In genomic region chr2:152106464-152106863, GRCh38 we compare ENCODE assay signal across 31 cellular contexts.
"Had no signal": no experiment of that assay in that cellular context is flagged by ENCODE, and none has a peak within 500 bp of the region (broad histone marks: within the 10 kb centered on the region; RNA-seq: fewer than 3 reads in every experiment).

No MANE protein-coding gene starts in this region.

- H3K4me1 Mint-ChIP-seq: activated CD4-positive, alpha-beta T cell treated with anti-CD3 and anti-CD28 coated beads, Interleukin-2, amount 10 ng/mL, durations not matched to agents 24 days and 14 days; activated naive CD8-positive, alpha-beta T cell treated with anti-CD3 and anti-CD28 coated beads, Interleukin-2, amount 50 U/mL, for 24 hours had no signal

- H3K36me3 ChIP-seq: ascending aorta, cardiac muscle cell, MG63 had no signal

- H3K4me3 ChIP-seq: ascending aorta, body of pancreas, cardiac muscle cell, MG63 had no signal

- H3K4me3 Mint-ChIP-seq: activated CD4-positive, alpha-beta memory T cell treated with anti-CD3 and anti-CD28 coated beads for 36 hours; activated CD4-positive, alpha-beta T cell treated with anti-CD3 and anti-CD28 coated beads, Interleukin-2, amount 10 ng/mL, durations not matched to agents 24 days and 14 days; activated naive CD8-positive, alpha-beta T cell treated with anti-CD3 and anti-CD28 coated beads, Interleukin-2, amount 50 U/mL, for 24 hours; activated T-cell treated with anti-CD3 and anti-CD28 coated beads, Interleukin-2, amount 50 U/mL, for 4 hours; T-helper 17 cell; WTC11 had no signal

- H3K27ac ChIP-seq: ascending aorta, body of pancreas, cardiac muscle cell had no signal

- H3K9me3 Mint-ChIP-seq: activated CD4-positive, alpha-beta memory T cell treated with anti-CD3 and anti-CD28 coated beads for 36 hours; activated CD4-positive, alpha-beta T cell treated with anti-CD3 and anti-CD28 coated beads, Interleukin-2, amount 10 ng/mL, durations not matched to agents 24 days and 14 days; activated naive CD4-positive, alpha-beta T cell treated with anti-CD3 and anti-CD28 coated beads, Interleukin-2, amount 50 U/mL, for 72 hours; activated naive CD8-positive, alpha-beta T cell treated with anti-CD3 and anti-CD28 coated beads, Interleukin-2, amount 50 U/mL, for 24 hours; activated T-cell treated with anti-CD3 and anti-CD28 coated beads, Interleukin-2, amount 50 U/mL, for 4 hours; WTC11 had no signal

- ATAC-seq: activated naive CD4-positive, alpha-beta T cell treated with anti-CD3 and anti-CD28 coated beads, Interleukin-2, amount 50 U/mL, for 72 hours; activated naive CD8-positive, alpha-beta T cell treated with anti-CD3 and anti-CD28 coated beads, Interleukin-2, amount 50 U/mL, for 24 hours; activated T-cell treated with anti-CD3 and anti-CD28 coated beads, Interleukin-2, amount 50 U/mL, for 4 hours; body of pancreas; T-helper 17 cell; WTC11 had no signal

- H3K9me3 ChIP-seq: ascending aorta, body of pancreas, MG63 had no signal

- H3K36me3 Mint-ChIP-seq: activated CD4-positive, alpha-beta memory T cell treated with anti-CD3 and anti-CD28 coated beads for 36 hours; activated naive CD4-positive, alpha-beta T cell treated with anti-CD3 and anti-CD28 coated beads, Interleukin-2, amount 50 U/mL, for 72 hours; WTC11 had no signal

- H3K4me1 ChIP-seq: ascending aorta, body of pancreas had no signal

- DNase-seq: activated CD4-positive, alpha-beta memory T cell treated with anti-CD3 and anti-CD28 coated beads for 36 hours; activated CD4-positive, alpha-beta T cell treated with anti-CD3 and anti-CD28 coated beads for 1 hour; activated CD4-positive, alpha-beta T cell treated with anti-CD3 and anti-CD28 coated beads, Interleukin-2, amount 10 ng/mL, durations not matched to agents 24 days and 14 days; activated CD8-positive, alpha-beta memory T cell treated with anti-CD3 and anti-CD28 coated beads for 24 hours; activated effector memory CD4-positive, alpha-beta T cell treated with anti-CD3 and anti-CD28 coated beads, Interleukin-2, amount 50 U/mL, for 16 hours; activated naive CD4-positive, alpha-beta T cell treated with Interleukin-2 at 50 U/mL for 16 hours; activated naive CD8-positive, alpha-beta T cell treated with anti-CD3 and anti-CD28 coated beads, Interleukin-2, amount 50 U/mL, for 24 hours; activated T-cell treated with anti-CD3 and anti-CD28 coated beads, Interleukin-2, amount 50 U/mL, for 4 hours; amniotic stem cell; body of pancreas; KG1; MG63; MV-4-11; NCI-H1092 treated with DMSO at 0.1 percent for 48 hours; NCI-H1417 treated with DMSO at 0.1 percent for 48 hours; NCI-H1694; NCI-H2029 treated with DMSO at 0.1 percent for 48 hours; NCI-H345; NCI-H510A; NCI-H526 treated with DMSO at 0.1 percent for 48 hours; NCI-H82; NK-92 treated with Interleukin-12 subunit alpha and Interleukin-12 subunit beta, amount 100 ng/mL, for 24 hours; OCI-M1; SIG-M5; T-helper 17 cell; T-helper 9 cell had no signal

- H3K27me3 ChIP-seq: ascending aorta, body of pancreas, MG63 had no signal

- FAIRE-seq: RCC 7860 had no signal

- H3K27ac Mint-ChIP-seq: activated CD4-positive, alpha-beta memory T cell treated with anti-CD3 and anti-CD28 coated beads for 36 hours; activated CD4-positive, alpha-beta T cell treated with anti-CD3 and anti-CD28 coated beads, Interleukin-2, amount 10 ng/mL, durations not matched to agents 24 days and 14 days; activated naive CD4-positive, alpha-beta T cell treated with anti-CD3 and anti-CD28 coated beads, Interleukin-2, amount 50 U/mL, for 72 hours; activated naive CD8-positive, alpha-beta T cell treated with anti-CD3 and anti-CD28 coated beads, Interleukin-2, amount 50 U/mL, for 24 hours; T-helper 17 cell; WTC11 had no signal
